ENCODE assay signal across 14 cellular contexts in the genomic region with DNA sequence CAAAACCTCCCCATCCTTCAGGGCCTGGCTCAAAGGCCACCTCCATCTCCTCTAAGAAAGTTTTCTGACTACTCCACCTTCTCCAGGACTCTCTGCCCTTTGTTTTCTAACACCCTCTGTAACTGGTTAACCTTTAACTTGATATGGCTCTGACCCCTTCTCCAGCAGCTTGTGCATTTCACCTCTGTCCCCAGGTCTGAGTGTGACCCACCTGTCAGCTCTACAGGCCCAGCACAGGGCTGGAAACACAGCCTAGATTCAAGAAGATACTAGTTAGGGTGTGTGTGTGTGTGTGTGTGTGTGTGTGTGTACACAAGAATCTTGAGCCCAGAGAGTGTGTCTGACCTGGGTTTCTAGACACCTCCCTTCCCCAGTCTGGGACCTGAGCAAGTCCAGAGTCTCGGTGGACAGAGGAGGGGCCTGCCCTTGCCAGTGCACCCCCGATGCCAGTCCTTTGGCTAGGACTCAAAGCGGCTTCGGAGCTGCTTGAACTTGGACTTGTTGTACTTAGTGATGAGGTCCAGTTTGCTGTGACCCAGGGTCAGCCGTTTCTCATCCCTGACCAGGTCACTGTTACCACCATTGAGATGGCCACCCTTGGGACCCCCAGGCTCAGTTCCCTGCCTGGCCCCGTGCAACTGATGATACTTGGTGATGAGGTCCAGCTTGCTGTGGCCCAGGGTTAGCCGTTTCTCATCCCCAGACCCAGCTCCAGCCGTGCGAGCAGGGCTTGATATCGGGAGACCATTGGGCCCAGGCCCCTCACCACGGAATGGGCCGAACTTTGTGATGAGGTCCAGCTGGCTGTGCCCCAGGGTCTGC. TPM values are rescaled to one million over a fixed set of nuclear protein-coding genes. Genes with fewer than 3 reads are reported as not detected.
DNase-seq lines count a peak whose midpoint lies in the region; ATAC-seq and TF ChIP-seq lines count a peak whose summit lies in the region.
"Had no signal": no experiment of that assay in that cellular context is flagged by ENCODE, and none has a peak within 500 bp of the region (broad histone marks: within the 10 kb centered on the region; RNA-seq: fewer than 3 reads in every experiment).

No MANE protein-coding gene starts in this region.

- no peak overlapping the region for H3K27ac ChIP-seq in CD8-positive, alpha-beta memory T cell (ENCODE audit: low read depth, low read length)

- H3K4me3 Mint-ChIP-seq in CD8-positive, alpha-beta memory T cell, result peak overlapping the region; percentile 87 to 98 (median 90)
- peak overlapping the region; percentile 93 for H3K4me3 Mint-ChIP-seq in chondrocyte (ENCODE audit: unreplicated experiment)
- H3K4me3 Mint-ChIP-seq in natural killer cell, result peak overlapping the region; percentile 59
- H3K4me3 Mint-ChIP-seq: dendritic cell treated with granulocyte-macrophage colony-stimulating factor and Interleukin-4, amounts not matched to agents 40 ng/mL and 50 ng/mL, for 4 days had no signal

- H3K27me3 Mint-ChIP-seq in CD8-positive, alpha-beta memory T cell, result peaks cover 0 to 1% of the 10 kb centered on the region in 2 donors
- no peaks in the 10 kb centered on the region for H3K27me3 Mint-ChIP-seq in chondrocyte (ENCODE audit: low read depth)
- H3K27me3 Mint-ChIP-seq in natural killer cell (ENCODE audit: low read depth in 2 of 2), result peaks cover 0 to 2% of the 10 kb centered on the region in 2 donors

- H3K4me1 Mint-ChIP-seq in CD8-positive, alpha-beta memory T cell, result peaks cover 22 to 41% (median 27%) of the 10 kb centered on the region in 3 donors
- H3K4me1 Mint-ChIP-seq in chondrocyte (ENCODE audit: low read depth) (peaks cover 28% of the 10 kb centered on the region), natural killer cell (peaks cover 9 to 21% of the 10 kb centered on the region in 2 donors)

- ATAC-seq in natural killer cell (no peak), HG03159 (IDR thresholded peaks at IDR 0.05; ENCODE audit: unreplicated experiment) (no peak), GM21723 (IDR thresholded peaks at IDR 0.05; ENCODE audit: unreplicated experiment) (no peak)

- POLR2A ChIA-PET in CD8-positive, alpha-beta memory T cell (lab: Charles Lee), result no interaction called here

- intact Hi-C loops in natural killer cell (cut with micrococcal nuclease), result no loop called here

- H3K36me3 Mint-ChIP-seq in CD8-positive, alpha-beta memory T cell, result peaks cover 0 to 25% (median 6%) of the 10 kb centered on the region in 3 donors
- H3K36me3 Mint-ChIP-seq in chondrocyte (ENCODE audit: low read depth) (peaks cover 4% of the 10 kb centered on the region), natural killer cell (no peaks in the 10 kb centered on the region)

- CTCF ChIA-PET in CD8-positive, alpha-beta memory T cell (lab: Charles Lee), result no interaction called here

- no peak overlapping the region for H3K4me3 ChIP-seq in CD8-positive, alpha-beta memory T cell (ENCODE audit: low read length)

- DNase-seq in CD8-positive, alpha-beta memory T cell, result no peak
- DNase-seq in HuH-7 (ENCODE audit: low spot score) (peak; percentile 96), chondrocyte (ENCODE audit: low spot score) (no peak), natural killer cell (no peak), NCI-H524 treated with DMSO at 0.1 percent for 48 hours (lab: John Stamatoyannopoulos, UW) (no peak), NCI-H1417 (lab: John Stamatoyannopoulos, UW) (no peak)
- DNase-seq: activated effector memory CD4-positive, alpha-beta T cell treated with Interleukin-2 at 50 U/mL for 16 hours; NCI-H526 treated with DMSO at 0.1 percent for 48 hours; nucleus accumbens had no signal

- H3K27ac Mint-ChIP-seq in CD8-positive, alpha-beta memory T cell, result peak overlapping the region; percentile 20 to 93 (median 82)
- H3K27ac Mint-ChIP-seq in chondrocyte (ENCODE audit: unreplicated experiment) (no peak overlapping the region), natural killer cell (peak overlapping the region; percentile 6 to 90)
- H3K27ac Mint-ChIP-seq: dendritic cell treated with granulocyte-macrophage colony-stimulating factor and Interleukin-4, amounts not matched to agents 40 ng/mL and 50 ng/mL, for 4 days had no signal

- H3K27me3 ChIP-seq in CD8-positive, alpha-beta memory T cell (ENCODE audit: insufficient read depth, low read length, poor library complexity, severe bottlenecking), result no peaks in the 10 kb centered on the region

- peaks cover 14% of the 10 kb centered on the region for H3K4me1 ChIP-seq in CD8-positive, alpha-beta memory T cell (ENCODE audit: insufficient read depth, low read length)

- no peaks in the 10 kb centered on the region for H3K9me3 Mint-ChIP-seq in CD8-positive, alpha-beta memory T cell
- no peaks in the 10 kb centered on the region for H3K9me3 Mint-ChIP-seq in chondrocyte (ENCODE audit: low read depth)
- no peaks in the 10 kb centered on the region for H3K9me3 Mint-ChIP-seq in natural killer cell
- H3K9me3 Mint-ChIP-seq: CD14-positive monocyte; dendritic cell treated with granulocyte-macrophage colony-stimulating factor and Interleukin-4, amounts not matched to agents 40 ng/mL and 50 ng/mL, for 4 days had no signal

- no peaks in the 10 kb centered on the region for H3K36me3 ChIP-seq in CD8-positive, alpha-beta memory T cell (ENCODE audit: insufficient read depth, low read length)

- H3K9me3 ChIP-seq in CD8-positive, alpha-beta memory T cell (ENCODE audit: low read length), result no peaks in the 10 kb centered on the region

- no peak for TF ChIP-seq CTCF in chondrocyte (IDR thresholded peaks at IDR 0.05)
- TF ChIP-seq CTCF in natural killer cell (IDR thresholded peaks at IDR 0.05), result no peak

RNA-seq across cellular contexts. Expression of a gene that starts 1.7 kb away (rescaled TPM):
- 100 to 1,000 TPM; 204 to 207 TPM for total RNA-seq in CD8-positive, alpha-beta memory T cell
- 171 TPM for polyA plus RNA-seq in CD8-positive, alpha-beta memory T cell
- 117 to 125 TPM (median 123 TPM) in 3 replicates for total RNA-seq in chondrocyte
- 10 to 100 TPM; 73.9 to 81.4 (median 79.0) TPM for total RNA-seq in natural killer cell

RNA-seq across cellular contexts. Expression of a gene that starts 5.9 kb away (rescaled TPM):
- total RNA-seq in CD8-positive, alpha-beta memory T cell, result not detected
- not detected for polyA plus RNA-seq in CD8-positive, alpha-beta memory T cell
- total RNA-seq in chondrocyte (not detected in 3 replicates), natural killer cell (not detected)
- total RNA-seq: fibroblast of villous mesenchyme had no signal
- polyA plus RNA-seq: CD14-positive monocyte had no signal

RNA-seq across cellular contexts. Expression of a gene that starts 8.4 kb away (rescaled TPM):
- 10 to 100 TPM; 36.5 to 36.6 TPM for total RNA-seq in CD8-positive, alpha-beta memory T cell
- 14.0 TPM for polyA plus RNA-seq in CD8-positive, alpha-beta memory T cell
- total RNA-seq in chondrocyte (89.8 to 94.6 TPM (median 91.5 TPM) in 3 replicates), natural killer cell (10 to 100 TPM; 76.5 to 92.7 (median 86.6) TPM)

RNA-seq across cellular contexts. Expression of a gene that starts 59.8 kb away (rescaled TPM):
- total RNA-seq in CD8-positive, alpha-beta memory T cell, result under 1 TPM in 1 of 2 experiments, not detected in 1; 0.07 TPM
- 0.18 TPM for polyA plus RNA-seq in CD8-positive, alpha-beta memory T cell
- 1.1 to 2.6 TPM (median 2.4 TPM) in 3 replicates for total RNA-seq in chondrocyte
- total RNA-seq in natural killer cell, result under 1 TPM; 0.14 to 0.18 (median 0.16) TPM
